Comparison of ENCODE assay signal across 14 cellular contexts in the genomic region with DNA sequence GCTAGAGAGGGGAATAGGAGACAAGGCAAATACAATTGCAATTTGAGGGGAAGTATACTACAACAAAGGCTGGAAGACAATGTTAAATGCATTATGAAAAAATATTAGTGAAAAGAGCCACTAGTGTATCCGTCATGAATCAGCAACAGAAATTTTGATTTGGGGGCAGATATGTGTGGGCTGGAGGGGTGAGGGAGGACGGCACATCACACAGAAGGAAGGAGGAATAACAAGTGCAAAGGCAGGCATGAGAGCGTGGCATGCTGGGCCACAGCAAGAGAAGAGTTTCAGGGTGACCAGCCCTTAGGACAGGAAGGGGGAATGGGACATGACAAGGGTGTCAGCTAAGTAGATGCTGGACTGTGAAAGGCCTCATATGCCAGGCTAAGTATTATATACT.
DNase-seq lines count a peak whose midpoint lies in the region; ATAC-seq and TF ChIP-seq lines count a peak whose summit lies in the region.
"Had no signal": no experiment of that assay in that cellular context is flagged by ENCODE, and none has a peak within 500 bp of the region (broad histone marks: within the 10 kb centered on the region; RNA-seq: fewer than 3 reads in every experiment).

No MANE protein-coding gene starts in this region.

- no TSS peak for BruUV-seq in IMR-90 (replicated peaks; lab: Mats Ljungman, UMichigan)

- no peak for TF ChIP-seq RAD21 in IMR-90 (IDR thresholded peaks at IDR 0.05; ENCODE audit: low read length)

- peaks cover 5% of the 10 kb centered on the region for H3K27me3 Mint-ChIP-seq in T-helper 17 cell
- peaks cover 2% of the 10 kb centered on the region for H3K27me3 Mint-ChIP-seq in endothelial cell (ENCODE audit: unreplicated experiment)
- H3K27me3 Mint-ChIP-seq: CD4-positive, alpha-beta T cell had no signal

- H3K14ac ChIP-seq in IMR-90 (replicated peaks; ENCODE audit: low read depth, low read length) (no peak overlapping the region), trophoblast cell (ENCODE audit: low read length) (no peak overlapping the region)

- H4K12ac ChIP-seq in trophoblast cell (ENCODE audit: low read depth, low read length) = no peak overlapping the region

- H2AFZ ChIP-seq in IMR-90 (replicated peaks; ENCODE audit: low read length, poor library complexity) (no peak overlapping the region), trophoblast cell (ENCODE audit: insufficient read depth, low read length, poor library complexity) (no peak overlapping the region)
- H2AFZ ChIP-seq: GM23338 had no signal

- H3K4me1 ChIP-seq in IMR-90 (ENCODE audit: control insufficient read depth, insufficient read depth, low read length) (peaks cover 9% of the 10 kb centered on the region), trophoblast cell (ENCODE audit: control insufficient read depth in 1 of 2, insufficient read depth in 2 of 2, low read length in 2 of 2) (peaks cover 12 to 17% of the 10 kb centered on the region in 2 experiments), heart right ventricle (peaks cover 0 to 45% (median 27%) of the 10 kb centered on the region in 9 donors)

- H3K4me2 ChIP-seq in IMR-90 (ENCODE audit: low read depth, low read length) = no peak overlapping the region
- H3K4me2 ChIP-seq in trophoblast cell (ENCODE audit: low read length) = no peak overlapping the region
- H3K4me2 ChIP-seq: GM23338 had no signal

- H3K36me3 Mint-ChIP-seq in T-helper 17 cell (ENCODE audit: low read depth) (peaks cover 4% of the 10 kb centered on the region), endothelial cell (ENCODE audit: low read depth, unreplicated experiment) (peaks cover 3% of the 10 kb centered on the region)

- H3K36me3 ChIP-seq in IMR-90 (ENCODE audit: control insufficient read depth, insufficient read depth, low read length) (peaks cover 7% of the 10 kb centered on the region), trophoblast cell (ENCODE audit: control insufficient read depth in 1 of 2, insufficient read depth in 2 of 2, low read length in 2 of 2) (no peaks in the 10 kb centered on the region), heart right ventricle (peaks cover 0 to 40% (median 0%) of the 10 kb centered on the region in 9 donors)

- 100% methylated on average over 1 of the region's 3 CpGs; no CpG with 5 or more reads in 1 of the 2 experiments for WGBS in IMR-90 (ENCODE audit: extremely low coverage in 2 of 2, insufficient read length in 1 of 2), 2 experiments
- no CpG with 5 or more reads among the region's 3 CpGs for WGBS in trophoblast cell (ENCODE audit: extremely low coverage, insufficient coverage, insufficient read length)
- WGBS in heart right ventricle, 2 donors = 80 to 93% methylated on average over 3 of the region's 3 CpGs

- no peak overlapping the region for H2BK120ac ChIP-seq in IMR-90 (ENCODE audit: low read depth, low read length)
- no peak overlapping the region for H2BK120ac ChIP-seq in trophoblast cell (ENCODE audit: insufficient read depth, low read length, poor library complexity)

- peaks cover 17% of the 10 kb centered on the region for H3K9me1 ChIP-seq in IMR-90 (ENCODE audit: insufficient read depth, low read length)

- DNase-seq in IMR-90 (no peak), T-helper 17 cell (no peak), endothelial cell (ENCODE audit: low spot score) (no peak), trophoblast cell (no peak), heart right ventricle (no peak), germinal center (ENCODE audit: low spot score) (no peak)
- DNase-seq: C1 segment of cervical spinal cord; Calu3; CD4-positive, alpha-beta T cell; DMS 273 treated with DMSO at 0.1 percent for 48 hours; H9 had no signal

- H3K4me3 Mint-ChIP-seq in T-helper 17 cell (peak overlapping the region; percentile 49), endothelial cell (ENCODE audit: unreplicated experiment) (no peak overlapping the region)
- H3K4me3 Mint-ChIP-seq: B cell; CD4-positive, alpha-beta T cell; GM23338; H9 had no signal

- H2BK15ac ChIP-seq in IMR-90 (ENCODE audit: low read depth, low read length) = no peak overlapping the region

- POLR2A ChIA-PET in IMR-90 (lab: Charles Lee; ENCODE audit: unreplicated experiment) = no interaction called here

- in situ Hi-C loops in IMR-90 (cut with MboI; ENCODE audit: low sequenced_read_pairs) = no loop called here

- H3K27me3 ChIP-seq in IMR-90 (ENCODE audit: control insufficient read depth, insufficient read depth, low read length) = no peaks in the 10 kb centered on the region
- H3K27me3 ChIP-seq in trophoblast cell (ENCODE audit: insufficient read depth, low read length) = no peaks in the 10 kb centered on the region
- H3K27me3 ChIP-seq in heart right ventricle = no peaks in the 10 kb centered on the region

- H3K27ac Mint-ChIP-seq in T-helper 17 cell = peak overlapping the region; percentile 61
- peak overlapping the region; percentile 6 for H3K27ac Mint-ChIP-seq in endothelial cell (ENCODE audit: unreplicated experiment)
- H3K27ac Mint-ChIP-seq: B cell; CD4-positive, alpha-beta T cell; GM23338 had no signal

- H2AK5ac ChIP-seq in IMR-90 (ENCODE audit: low read depth, low read length) (no peak overlapping the region), trophoblast cell (ENCODE audit: low read length) (no peak overlapping the region)

- H3K79me2 ChIP-seq in trophoblast cell (ENCODE audit: control insufficient read depth, insufficient read depth, low read length, poor library complexity) = no peaks in the 10 kb centered on the region

- H3K4me1 Mint-ChIP-seq in T-helper 17 cell = peaks cover 11% of the 10 kb centered on the region
- peaks cover 20% of the 10 kb centered on the region for H3K4me1 Mint-ChIP-seq in endothelial cell (ENCODE audit: unreplicated experiment)
- H3K4me1 Mint-ChIP-seq: B cell had no signal

- no peak for TF ChIP-seq POLR2A in IMR-90 (IDR thresholded peaks at IDR 0.05; ENCODE audit: low read depth, low read length)

- H4K91ac ChIP-seq in IMR-90 (ENCODE audit: insufficient read depth, low read depth, low read length) (no peak overlapping the region), trophoblast cell (ENCODE audit: low read depth, low read length) (peak overlapping the region; percentile 79)

- H2BK20ac ChIP-seq in IMR-90 (ENCODE audit: low read depth, low read length) = no peak overlapping the region

- H3K27ac ChIP-seq in IMR-90 (ENCODE audit: insufficient read depth, low read length) (no peak overlapping the region), trophoblast cell (ENCODE audit: low read depth, low read length) (no peak overlapping the region), heart right ventricle (no peak overlapping the region)

- H3K9ac ChIP-seq in IMR-90 (ENCODE audit: low read depth, low read length) (no peak overlapping the region), trophoblast cell (ENCODE audit: low read length) (no peak overlapping the region)

- no peaks in the 10 kb centered on the region for H3K9me3 ChIP-seq in IMR-90 (ENCODE audit: control insufficient read depth, insufficient read depth, low read length)
- H3K9me3 ChIP-seq in T-helper 17 cell (ENCODE audit: control insufficient read depth, low read length, poor library complexity, severe bottlenecking) = no peaks in the 10 kb centered on the region
- peaks cover 2% of the 10 kb centered on the region for H3K9me3 ChIP-seq in trophoblast cell (ENCODE audit: insufficient read depth, low read depth, low read length)
- H3K9me3 ChIP-seq in heart right ventricle = no peaks in the 10 kb centered on the region

- no peaks in the 10 kb centered on the region for H4K20me1 ChIP-seq in IMR-90 (ENCODE audit: insufficient read depth, low read length)

- 0 out of 2 replicates have a peak overlapping the region, but pooled peaks have one; percentile 1 for H3K56ac ChIP-seq in IMR-90 (ENCODE audit: extremely low read depth, insufficient read depth, low read length)

- H3K23ac ChIP-seq in IMR-90 (ENCODE audit: low read depth, low read length) (no peak overlapping the region), trophoblast cell (ENCODE audit: low read length) (no peak overlapping the region)

- intact Hi-C loops in IMR-90 (cut with micrococcal nuclease) (no loop called here), heart right ventricle (cut with DNase I) (loop anchor here in 1 of 10 donors (5.0 kb wide), 1 partner anchor 39 kb away; no protein-coding TSS in a partner anchor)

- CTCF ChIA-PET in IMR-90 (lab: Yijun Ruan, JAX) = no interaction called here

- H3K18ac ChIP-seq in IMR-90 (ENCODE audit: low read depth, low read length) = no peak overlapping the region
- no peak overlapping the region for H3K18ac ChIP-seq in trophoblast cell (ENCODE audit: low read length)

- H3K9me3 Mint-ChIP-seq in endothelial cell (ENCODE audit: unreplicated experiment) = no peaks in the 10 kb centered on the region
- H3K9me3 Mint-ChIP-seq: CD4-positive, alpha-beta T cell; GM23338; H9 had no signal

- no peak overlapping the region for H3K4me3 ChIP-seq in IMR-90 (ENCODE audit: insufficient read depth, low read depth, low read length)
- H3K4me3 ChIP-seq in trophoblast cell (ENCODE audit: low read depth, low read length) = no peak overlapping the region
- no peak overlapping the region for H3K4me3 ChIP-seq in heart right ventricle
- H3K4me3 ChIP-seq: GM23338 had no signal

- no peak overlapping the region for H2AK9ac ChIP-seq in IMR-90 (replicated peaks; ENCODE audit: low read depth, low read length, poor library complexity)

- TF ChIP-seq CTCF in IMR-90 (conservative IDR thresholded peaks at IDR 0.05; ENCODE audit: low read depth, low read length) = no peak
- no peak for TF ChIP-seq CTCF in endothelial cell (IDR thresholded peaks at IDR 0.05; ENCODE audit: unreplicated experiment)
- TF ChIP-seq CTCF in heart right ventricle (IDR thresholded peaks at IDR 0.05) = no peak

- H3K79me1 ChIP-seq in IMR-90 (ENCODE audit: low read depth in 1 of 2, low read length in 2 of 2) = 0 out of 4 replicates have a peak, but pooled peaks cover 0 to 3% of the 10 kb centered on the region in 2 experiments
- peaks cover 3% of the 10 kb centered on the region for H3K79me1 ChIP-seq in trophoblast cell (ENCODE audit: low read length)

- dilution Hi-C loops in IMR-90 (cut with HindIII; ENCODE audit: low sequenced_read_pairs, unreplicated experiment) = no loop called here

- H3K4ac ChIP-seq in IMR-90 (ENCODE audit: low read depth, low read length) (no peak overlapping the region), trophoblast cell (ENCODE audit: low read depth, low read length) (no peak overlapping the region)

- no peak overlapping the region for H4K5ac ChIP-seq in IMR-90 (ENCODE audit: low read depth, low read length)

- ATAC-seq in IMR-90 (ENCODE audit: low read depth) (no peak), T-helper 17 cell (no peak), GM21717 (IDR thresholded peaks at IDR 0.05; ENCODE audit: unreplicated experiment) (no peak), heart right ventricle (no peak)
- ATAC-seq: GM23338 had no signal

- H4K8ac ChIP-seq in IMR-90 (ENCODE audit: low read depth in 2 of 2, low read length in 2 of 2) = no peak overlapping the region
- H4K8ac ChIP-seq in trophoblast cell (ENCODE audit: low read depth, low read length) = no peak overlapping the region

- no peak overlapping the region for H2BK5ac ChIP-seq in IMR-90 (ENCODE audit: low read depth, low read length, poor library complexity, severe bottlenecking)
- H2BK5ac ChIP-seq in trophoblast cell (ENCODE audit: low read depth, low read length, poor library complexity) = no peak overlapping the region

- H2BK12ac ChIP-seq in trophoblast cell (ENCODE audit: low read length) = no peak overlapping the region

TF ChIP-seq in IMR-90, 13 proteins besides CTCF, POLR2A, EP300 and RAD21 (continues in another document):
- TF ChIP-seq RFX5 (IDR thresholded peaks at IDR 0.05; ENCODE audit: low read depth, low read length) = no peak
